ENCODE assay signal across 1 cellular context in the genomic region with DNA sequence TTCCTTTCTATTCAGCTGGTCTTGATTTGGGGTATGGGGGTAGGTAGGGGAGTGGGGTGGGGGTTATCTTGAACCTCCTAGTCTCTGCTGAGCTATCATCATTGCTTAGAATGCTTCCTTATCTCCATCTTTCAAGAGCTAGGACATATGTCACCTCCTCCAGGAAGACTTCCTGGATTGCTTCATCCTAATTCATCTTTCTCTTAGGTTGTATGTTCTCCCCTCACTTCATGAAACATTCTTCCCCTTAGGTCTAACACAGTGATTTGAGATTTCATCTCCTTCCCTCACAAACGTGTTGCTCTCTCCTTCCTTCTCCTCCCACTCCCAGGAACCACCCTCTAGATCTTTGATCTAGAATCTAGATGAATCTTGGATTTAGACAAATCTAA.
TF ChIP-seq lines count a peak whose summit lies in the region.

No MANE protein-coding gene starts in this region.

TF ChIP-seq in SK-N-SH treated with all-trans-retinoic acid at 6 μM for 48 hours, 23 proteins besides CTCF, POLR2A, EP300 and RAD21 (continued from another document):
- TF ChIP-seq, protein P1, sequence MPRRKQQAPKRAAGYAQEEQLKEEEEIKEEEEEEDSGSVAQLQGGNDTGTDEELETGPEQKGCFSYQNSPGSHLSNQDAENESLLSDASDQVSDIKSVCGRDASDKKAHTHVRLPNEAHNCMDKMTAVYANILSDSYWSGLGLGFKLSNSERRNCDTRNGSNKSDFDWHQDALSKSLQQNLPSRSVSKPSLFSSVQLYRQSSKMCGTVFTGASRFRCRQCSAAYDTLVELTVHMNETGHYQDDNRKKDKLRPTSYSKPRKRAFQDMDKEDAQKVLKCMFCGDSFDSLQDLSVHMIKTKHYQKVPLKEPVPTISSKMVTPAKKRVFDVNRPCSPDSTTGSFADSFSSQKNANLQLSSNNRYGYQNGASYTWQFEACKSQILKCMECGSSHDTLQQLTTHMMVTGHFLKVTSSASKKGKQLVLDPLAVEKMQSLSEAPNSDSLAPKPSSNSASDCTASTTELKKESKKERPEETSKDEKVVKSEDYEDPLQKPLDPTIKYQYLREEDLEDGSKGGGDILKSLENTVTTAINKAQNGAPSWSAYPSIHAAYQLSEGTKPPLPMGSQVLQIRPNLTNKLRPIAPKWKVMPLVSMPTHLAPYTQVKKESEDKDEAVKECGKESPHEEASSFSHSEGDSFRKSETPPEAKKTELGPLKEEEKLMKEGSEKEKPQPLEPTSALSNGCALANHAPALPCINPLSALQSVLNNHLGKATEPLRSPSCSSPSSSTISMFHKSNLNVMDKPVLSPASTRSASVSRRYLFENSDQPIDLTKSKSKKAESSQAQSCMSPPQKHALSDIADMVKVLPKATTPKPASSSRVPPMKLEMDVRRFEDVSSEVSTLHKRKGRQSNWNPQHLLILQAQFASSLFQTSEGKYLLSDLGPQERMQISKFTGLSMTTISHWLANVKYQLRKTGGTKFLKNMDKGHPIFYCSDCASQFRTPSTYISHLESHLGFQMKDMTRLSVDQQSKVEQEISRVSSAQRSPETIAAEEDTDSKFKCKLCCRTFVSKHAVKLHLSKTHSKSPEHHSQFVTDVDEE (CRISPR knock-in tag; IDR thresholded peaks at IDR 0.05) = no peak
- TF ChIP-seq ISL1 (CRISPR knock-in tag; IDR thresholded peaks at IDR 0.05) (no peak), ZC3H10 (CRISPR knock-in tag; IDR thresholded peaks at IDR 0.05) (no peak), CSRNP3 (CRISPR knock-in tag; IDR thresholded peaks at IDR 0.05) (no peak), ARNTL (CRISPR knock-in tag; IDR thresholded peaks at IDR 0.05; ENCODE audit: borderline replicate concordance, low read depth) (no peak), PATZ1 (CRISPR knock-in tag; IDR thresholded peaks at IDR 0.05; ENCODE audit: borderline replicate concordance) (no peak), ESRRG (CRISPR knock-in tag; IDR thresholded peaks at IDR 0.05) (no peak), TOX (CRISPR knock-in tag; IDR thresholded peaks at IDR 0.05; ENCODE audit: borderline replicate concordance) (no peak), GLIS3 (CRISPR knock-in tag; IDR thresholded peaks at IDR 0.05) (no peak), CSDC2 (CRISPR knock-in tag; IDR thresholded peaks at IDR 0.05) (no peak), SNAI2 (CRISPR knock-in tag; IDR thresholded peaks at IDR 0.05) (no peak), PPARA (CRISPR knock-in tag; IDR thresholded peaks at IDR 0.05; ENCODE audit: borderline replicate concordance) (no peak), BACH2 (CRISPR knock-in tag; IDR thresholded peaks at IDR 0.05; ENCODE audit: borderline replicate concordance) (no peak)
- TF ChIP-seq, protein P2, sequence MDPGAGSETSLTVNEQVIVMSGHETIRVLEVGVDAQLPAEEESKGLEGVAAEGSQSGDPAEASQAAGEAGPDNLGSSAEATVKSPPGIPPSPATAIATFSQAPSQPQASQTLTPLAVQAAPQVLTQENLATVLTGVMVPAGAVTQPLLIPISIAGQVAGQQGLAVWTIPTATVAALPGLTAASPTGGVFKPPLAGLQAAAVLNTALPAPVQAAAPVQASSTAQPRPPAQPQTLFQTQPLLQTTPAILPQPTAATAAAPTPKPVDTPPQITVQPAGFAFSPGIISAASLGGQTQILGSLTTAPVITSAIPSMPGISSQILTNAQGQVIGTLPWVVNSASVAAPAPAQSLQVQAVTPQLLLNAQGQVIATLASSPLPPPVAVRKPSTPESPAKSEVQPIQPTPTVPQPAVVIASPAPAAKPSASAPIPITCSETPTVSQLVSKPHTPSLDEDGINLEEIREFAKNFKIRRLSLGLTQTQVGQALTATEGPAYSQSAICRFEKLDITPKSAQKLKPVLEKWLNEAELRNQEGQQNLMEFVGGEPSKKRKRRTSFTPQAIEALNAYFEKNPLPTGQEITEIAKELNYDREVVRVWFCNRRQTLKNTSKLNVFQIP (CRISPR knock-in tag; IDR thresholded peaks at IDR 0.05; ENCODE audit: borderline replicate concordance, low read depth) = no peak
